In genomic region chr9:103552712-103553111, GRCh38 we compare ENCODE assay signal across 27 cellular contexts.
"Had no signal": no experiment of that assay in that cellular context is flagged by ENCODE, and none has a peak within 500 bp of the region (broad histone marks: within the 10 kb centered on the region; RNA-seq: fewer than 3 reads in every experiment).

No MANE protein-coding gene starts in this region.

- DNase-seq: natural killer cell; occipital lobe; ovary; posterior cingulate gyrus; psoas muscle; right cardiac atrium; spleen; stimulated activated CD4-positive, alpha-beta T cell treated with anti-CD3 and anti-CD28 coated beads, Interleukin-12 subunit alpha, Interleukin-12 subunit beta, amount 100 ng/mL, for 4 hours; stimulated activated CD4-positive, alpha-beta T cell treated with anti-CD3 and anti-CD28 coated beads, Interleukin-1b, Interleukin-23, amount 100 ng/mL, for 48 hours; stimulated activated CD4-positive, alpha-beta T cell treated with anti-CD3 and anti-CD28 coated beads, Interleukin-4, amount 100 ng/mL, for 1 hour; stimulated activated CD4-positive, alpha-beta T cell treated with anti-CD3 and anti-CD28 coated beads, Interleukin-4, amount 100 ng/mL, for 4 hours; stimulated activated CD8-positive, alpha-beta memory T cell treated with anti-CD3 and anti-CD28 coated beads, Interleukin-4, amount 100 ng/mL, for 48 hours; stimulated activated naive CD4-positive, alpha-beta T cell; stimulated activated naive CD8-positive, alpha-beta T cell treated with anti-CD3 and anti-CD28 coated beads, Interleukin-15, amount 100 ng/mL, for 72 hours; stimulated activated naive CD8-positive, alpha-beta T cell treated with anti-CD3 and anti-CD28 coated beads, Interleukin-15, Interleukin-2, amounts not matched to agents 100 U/mL and 50 U/mL, for 24 hours; substantia nigra; testis; tibial artery; transverse colon; upper lobe of right lung; uterus had no signal

- ATAC-seq: natural killer cell; psoas muscle; right cardiac atrium; sciatic nerve; stimulated activated naive CD8-positive, alpha-beta T cell treated with anti-CD3 and anti-CD28 coated beads, Interleukin-15, amount 100 ng/mL, for 72 hours; stimulated activated naive CD8-positive, alpha-beta T cell treated with anti-CD3 and anti-CD28 coated beads, Interleukin-15, Interleukin-2, amounts not matched to agents 100 U/mL and 50 U/mL, for 24 hours had no signal

- H3K79me2 ChIP-seq: parathyroid adenoma had no signal

- H3K4me3 ChIP-seq: neural progenitor cell, ovary, psoas muscle, skin epidermis, smooth muscle cell, spleen, suprapubic skin, testis, tibial artery, transverse colon, upper lobe of right lung, uterus had no signal

- H3K27me3 ChIP-seq: neural progenitor cell, ovary, spleen, suprapubic skin, testis, tibial artery, transverse colon, upper lobe of right lung, uterus had no signal

- H3K9ac ChIP-seq: neural progenitor cell, parathyroid adenoma had no signal

- H3K36me3 ChIP-seq: neural progenitor cell, ovary, spleen, suprapubic skin, tibial artery, transverse colon, upper lobe of right lung, uterus had no signal

- H3K27ac ChIP-seq: neural progenitor cell, ovary, parathyroid adenoma, psoas muscle, skin epidermis, spleen, suprapubic skin, testis, tibial artery, transverse colon, upper lobe of right lung, uterus had no signal

- H3K4me1 ChIP-seq: neural progenitor cell, parathyroid adenoma, psoas muscle, spleen, suprapubic skin, testis, tibial artery, transverse colon, upper lobe of right lung, uterus had no signal

- H3K9me3 ChIP-seq: ovary, psoas muscle, suprapubic skin, testis, tibial artery, transverse colon, upper lobe of right lung, uterus had no signal

- H3K4me2 ChIP-seq: neural progenitor cell, smooth muscle cell had no signal

- H2AFZ ChIP-seq: neural progenitor cell, parathyroid adenoma had no signal
